ENCODE assay signal across 8 cellular contexts in the genomic region with DNA sequence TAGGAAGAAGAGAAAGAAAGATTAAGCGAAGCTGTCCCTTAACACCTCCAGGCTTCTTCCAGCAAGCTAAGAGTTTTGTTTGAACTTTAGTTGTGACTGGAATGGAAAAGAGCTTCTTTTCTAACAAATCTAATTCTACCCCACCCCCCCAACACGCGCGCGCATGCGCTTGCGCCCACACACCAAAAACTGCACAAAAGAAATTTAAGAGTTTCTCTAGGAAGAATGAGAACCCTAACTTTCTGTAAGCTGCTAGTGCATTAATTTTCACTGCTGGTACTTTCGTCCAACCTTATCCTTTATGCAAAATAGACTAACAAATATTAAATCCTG. TPM values are rescaled to one million over a fixed set of nuclear protein-coding genes. Genes with fewer than 3 reads are reported as not detected.
A peak's percentile ranks its signal among the peaks of the same experiment; 100 is the strongest.
DNase-seq lines count a peak whose midpoint lies in the region; ATAC-seq and TF ChIP-seq lines count a peak whose summit lies in the region.

No MANE protein-coding gene starts in this region.

- peaks cover 11 to 80% (median 57%) of the 10 kb centered on the region in 7 donors for H3K27me3 ChIP-seq in heart right ventricle
- H3K27me3 ChIP-seq in mesendoderm (ENCODE audit: insufficient read depth, low read length, poor library complexity), result peaks cover 9% of the 10 kb centered on the region

- H4K5ac ChIP-seq in mesendoderm (ENCODE audit: low read length), result no peak overlapping the region

- H2BK5ac ChIP-seq in mesendoderm (ENCODE audit: low read length), result no peak overlapping the region

- DNase-seq in heart right ventricle (no peak), Right ventricle myocardium inferior (ENCODE audit: missing footprints) (no peak), choroid plexus epithelial cell (ENCODE audit: low read depth) (peak; percentile 57), mesendoderm (no peak), posterior vena cava (ENCODE audit: low spot score) (no peak), HuH-7 (ENCODE audit: low spot score) (no peak), NCI-H146 treated with DMSO at 0.1 percent for 48 hours (lab: John Stamatoyannopoulos, UW; ENCODE audit: unreplicated experiment) (no peak)

- intact Hi-C loops in heart right ventricle (cut with DNase I) (no loop called here), Right ventricle myocardium inferior (cut with DNase I) (no loop called here), posterior vena cava (cut with DNase I) (no loop called here)

- H2AK5ac ChIP-seq in mesendoderm (ENCODE audit: low read length), result no peak overlapping the region

- H3K9me3 ChIP-seq in heart right ventricle, result no peaks in the 10 kb centered on the region

- H3K4me2 ChIP-seq in mesendoderm (ENCODE audit: low read length), result peak overlapping the region; percentile 52

- H3K9ac ChIP-seq in mesendoderm (ENCODE audit: low read length), result peak overlapping the region; percentile 30

- no peak overlapping the region for H3K27ac ChIP-seq in heart right ventricle
- no peak overlapping the region for H3K27ac ChIP-seq in mesendoderm (ENCODE audit: low read depth, low read length)
- H3K27ac ChIP-seq in urinary bladder (ENCODE audit: low read depth), result no peak overlapping the region

- ATAC-seq in heart right ventricle (peak in 1 of 8 donors; percentile 14), Right ventricle myocardium inferior (no peak)

- no peak overlapping the region for H2BK120ac ChIP-seq in mesendoderm (ENCODE audit: low read depth, low read length)

- H3K4me1 ChIP-seq in heart right ventricle (peaks cover 0 to 16% (median 11%) of the 10 kb centered on the region in 9 donors), mesendoderm (ENCODE audit: control insufficient read depth, low read depth, low read length) (no peaks in the 10 kb centered on the region), urinary bladder (ENCODE audit: insufficient read depth) (no peaks in the 10 kb centered on the region)

- H3K56ac ChIP-seq in mesendoderm (ENCODE audit: low read length), result peak overlapping the region; percentile 67

- H3K79me2 ChIP-seq in mesendoderm (ENCODE audit: control insufficient read depth, insufficient read depth, low read length), result no peaks in the 10 kb centered on the region

- no peak overlapping the region for H3K4ac ChIP-seq in mesendoderm (ENCODE audit: low read depth, low read length)

- no peak for TF ChIP-seq CTCF in heart right ventricle (IDR thresholded peaks at IDR 0.05)
- TF ChIP-seq CTCF in choroid plexus epithelial cell (conservative IDR thresholded peaks at IDR 0.05; ENCODE audit: low read depth, low read length), result no peak

- no peaks in the 10 kb centered on the region for H3K36me3 ChIP-seq in heart right ventricle
- no peaks in the 10 kb centered on the region for H3K36me3 ChIP-seq in mesendoderm (ENCODE audit: control insufficient read depth, insufficient read depth, low read length)
- no peaks in the 10 kb centered on the region for H3K36me3 ChIP-seq in urinary bladder (ENCODE audit: insufficient read depth)

- H3K18ac ChIP-seq in mesendoderm (ENCODE audit: low read length), result no peak overlapping the region

- peak overlapping the region; percentile 14 to 58 (median 52) for H3K4me3 ChIP-seq in heart right ventricle
- peak overlapping the region; percentile 71 for H3K4me3 ChIP-seq in choroid plexus epithelial cell (ENCODE audit: low read depth, low read length)
- peak overlapping the region; percentile 15 for H3K4me3 ChIP-seq in mesendoderm (ENCODE audit: low read length)
- peak overlapping the region; percentile 54 for H3K4me3 ChIP-seq in urinary bladder (ENCODE audit: low read depth, low read length)

- H3K79me1 ChIP-seq in mesendoderm (ENCODE audit: low read length), result no peaks in the 10 kb centered on the region

- H4K8ac ChIP-seq in mesendoderm (ENCODE audit: low read depth, low read length), result no peak overlapping the region

- H2BK15ac ChIP-seq in mesendoderm (replicated peaks; ENCODE audit: low read depth), result no peak overlapping the region

- no peak overlapping the region for H3K23ac ChIP-seq in mesendoderm (ENCODE audit: low read length)

- 11 to 21% methylated on average over 8 of the region's 8 CpGs for WGBS in heart right ventricle, 2 donors
- no CpG with 5 or more reads among the region's 8 CpGs for WGBS in mesendoderm (ENCODE audit: extremely low coverage, insufficient coverage, low lambda C conversion rate)
- WGBS in urinary bladder, result 13% methylated on average over 8 of the region's 8 CpGs

RNA-seq across cellular contexts. Expression of a gene that starts 9.0 kb away (rescaled TPM):
- 1 to 10 TPM; 3.0 to 6.9 (median 4.5) TPM for total RNA-seq in heart right ventricle
- 1 to 10 TPM; 1.3 to 8.9 TPM for polyA plus RNA-seq in heart right ventricle
- total RNA-seq in Right ventricle myocardium inferior, result 4.1 TPM
- polyA plus RNA-seq in mesendoderm (2013, experiment 1 of 2), result 3.0 TPM
- polyA plus RNA-seq in mesendoderm (2013, experiment 2 of 2), result 2.6 TPM
- total RNA-seq in urinary bladder, result 33.6 TPM
- polyA plus RNA-seq in urinary bladder, result 3.1 TPM
- total RNA-seq in posterior vena cava, result 10 to 100 TPM; 17.4 to 18.1 TPM

Comparison
In these comparisons a context has a peak if more than half of its experiments do, and no peak if none do; other contexts are left out.
1. H3K4me3 ChIP-seq: peak in every context shown above with its lines; median percentile 71 in choroid plexus epithelial cell; 54 in urinary bladder; 52 in heart right ventricle; 15 in mesendoderm.